Comparison of ENCODE assay signal across 25 cellular contexts in the genomic region with DNA sequence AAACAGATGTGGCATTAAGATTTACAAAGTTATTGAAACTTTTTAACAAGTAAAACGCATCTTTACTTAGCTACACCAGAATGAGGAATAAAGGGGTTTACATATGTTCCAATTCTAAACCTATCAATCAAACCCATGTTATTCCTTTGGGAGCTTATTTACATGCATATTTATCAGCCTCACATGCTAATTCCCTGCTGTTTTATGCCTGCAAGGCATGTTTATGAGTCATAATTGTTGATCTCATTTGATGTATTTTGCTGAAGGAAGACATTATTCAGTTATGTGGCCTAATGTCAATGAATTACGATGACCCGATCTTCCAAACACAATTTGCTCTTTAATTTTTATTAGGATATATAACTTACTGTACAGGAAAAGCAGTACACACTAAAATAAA.
DNase-seq lines count a peak whose midpoint lies in the region; ATAC-seq and TF ChIP-seq lines count a peak whose summit lies in the region.
"Had no signal": no experiment of that assay in that cellular context is flagged by ENCODE, and none has a peak within 500 bp of the region (broad histone marks: within the 10 kb centered on the region; RNA-seq: fewer than 3 reads in every experiment).

No MANE protein-coding gene starts in this region.

- TF ChIP-seq CTCF in brain (conservative IDR thresholded peaks at IDR 0.05) (no peak), thoracic aorta (IDR thresholded peaks at IDR 0.05) (no peak), progenitor cell of endocrine pancreas (IDR thresholded peaks at IDR 0.05; ENCODE audit: unreplicated experiment) (no peak)

- no peaks in the 10 kb centered on the region for H3K36me3 ChIP-seq in thoracic aorta
- H3K36me3 ChIP-seq: SJSA1 had no signal

- H3K27me3 Mint-ChIP-seq in brain (no peaks in the 10 kb centered on the region), progenitor cell of endocrine pancreas (no peaks in the 10 kb centered on the region)
- H3K27me3 Mint-ChIP-seq in effector memory CD8-positive, alpha-beta T cell, result no peaks in the 10 kb centered on the region
- H3K27me3 Mint-ChIP-seq: CD4-positive, CD25-positive, alpha-beta regulatory T cell; type B pancreatic cell had no signal

- no peak for ATAC-seq in thoracic aorta (ENCODE audit: insufficient number of reproducible peaks, low FRiP score, low read depth)
- no peak for ATAC-seq in effector memory CD8-positive, alpha-beta T cell (replicated peaks)
- ATAC-seq: mucosa of descending colon had no signal

- no peaks in the 10 kb centered on the region for H3K27me3 ChIP-seq in thoracic aorta (replicated peaks; ENCODE audit: insufficient read depth)
- H3K27me3 ChIP-seq: SJSA1 had no signal

- H3K9me3 ChIP-seq in thoracic aorta, result no peaks in the 10 kb centered on the region
- H3K9me3 ChIP-seq: mucosa of descending colon, SJSA1 had no signal

- peaks cover 0 to 2% (median 0%) of the 10 kb centered on the region in 5 experiments for H3K9me3 Mint-ChIP-seq in brain
- H3K9me3 Mint-ChIP-seq in effector memory CD8-positive, alpha-beta T cell, result no peaks in the 10 kb centered on the region
- no peaks in the 10 kb centered on the region for H3K9me3 Mint-ChIP-seq in progenitor cell of endocrine pancreas (ENCODE audit: low read depth)
- H3K9me3 Mint-ChIP-seq: CD4-positive, CD25-positive, alpha-beta regulatory T cell; nephron; type B pancreatic cell had no signal

- peak overlapping the region; percentile 8 to 28 for H3K27ac ChIP-seq in thoracic aorta
- H3K27ac ChIP-seq: SJSA1 had no signal

- H3K4me3 Mint-ChIP-seq in brain, result no peak overlapping the region
- H3K4me3 Mint-ChIP-seq in effector memory CD8-positive, alpha-beta T cell, result no peak overlapping the region
- H3K4me3 Mint-ChIP-seq in progenitor cell of endocrine pancreas (ENCODE audit: low read depth), result no peak overlapping the region
- H3K4me3 Mint-ChIP-seq: CD4-positive, CD25-positive, alpha-beta regulatory T cell; nephron; type B pancreatic cell had no signal

- no peak overlapping the region for H3K4me3 ChIP-seq in thoracic aorta
- H3K4me3 ChIP-seq: mucosa of descending colon, SJSA1 had no signal

- H3K36me3 Mint-ChIP-seq in brain, result peaks cover 7% of the 10 kb centered on the region
- peaks cover 5% of the 10 kb centered on the region for H3K36me3 Mint-ChIP-seq in effector memory CD8-positive, alpha-beta T cell (ENCODE audit: insufficient read depth)
- peaks cover 2% of the 10 kb centered on the region for H3K36me3 Mint-ChIP-seq in progenitor cell of endocrine pancreas (ENCODE audit: insufficient read depth)

- H3K27ac Mint-ChIP-seq in brain, result peak overlapping the region in 3 of 5 experiments; percentile 5 to 80 (median 45)
- no peak overlapping the region for H3K27ac Mint-ChIP-seq in effector memory CD8-positive, alpha-beta T cell
- no peak overlapping the region for H3K27ac Mint-ChIP-seq in progenitor cell of endocrine pancreas
- H3K27ac Mint-ChIP-seq: CD4-positive, CD25-positive, alpha-beta regulatory T cell; nephron; type B pancreatic cell had no signal

- H3K4me1 ChIP-seq in thoracic aorta (ENCODE audit: control insufficient read depth in 1 of 2, low read depth in 2 of 2), result peaks cover 22 to 23% of the 10 kb centered on the region in 2 donors
- H3K4me1 ChIP-seq: SJSA1 had no signal

- peak; percentile 36 for DNase-seq in EL
- peak; percentile 26 for DNase-seq in NCI-H226
- no peak for DNase-seq in thoracic aorta (ENCODE audit: low spot score)
- DNase-seq in effector memory CD8-positive, alpha-beta T cell, result no peak
- DNase-seq in activated CD8-positive, alpha-beta memory T cell treated with anti-CD3 and anti-CD28 coated beads, Interleukin-2, amount 50 U/mL, for 4 hours, result no peak
- DNase-seq in progenitor cell of endocrine pancreas (ENCODE audit: low spot score, unreplicated experiment), result no peak
- DNase-seq: activated CD4-positive, alpha-beta T cell treated with anti-CD3 and anti-CD28 coated beads for 4 hours; activated T-cell treated with anti-CD3 and anti-CD28 coated beads, Interleukin-2, amount 50 U/mL, for 48 hours; CD4-positive, CD25-positive, alpha-beta regulatory T cell; effector CD4-positive, alpha-beta T cell; erythroblast; IMR-90; mucosa of descending colon; NCI-H1092; NCI-H1930; NCI-H748 treated with DMSO at 0.1 percent for 48 hours; retina; RPMI8226; small intestine; stimulated activated CD8-positive, alpha-beta memory T cell treated with anti-CD3 and anti-CD28 coated beads, Interleukin-4, amount 100 ng/mL, for 48 hours; T-helper 2 cell had no signal

- H3K4me1 Mint-ChIP-seq in brain (peaks cover 20% of the 10 kb centered on the region), progenitor cell of endocrine pancreas (ENCODE audit: low read depth) (no peaks in the 10 kb centered on the region)
- H3K4me1 Mint-ChIP-seq in effector memory CD8-positive, alpha-beta T cell (ENCODE audit: low read depth in 2 of 2), result no peaks in the 10 kb centered on the region
- H3K4me1 Mint-ChIP-seq: nephron had no signal

Comparison
In these comparisons a context has a peak if more than half of its experiments do, and no peak if none do; other contexts are left out.
1. DNase-seq: peak in EL (single experiment) and NCI-H226 (single experiment); none in thoracic aorta (single experiment), effector memory CD8-positive, alpha-beta T cell (0 of 3), activated CD8-positive, alpha-beta memory T cell treated with anti-CD3 and anti-CD28 coated beads, Interleukin-2, amount 50 U/mL, for 4 hours (single experiment) and progenitor cell of endocrine pancreas (single experiment).
2. H3K27ac Mint-ChIP-seq: peak in brain (3 of 5); none in effector memory CD8-positive, alpha-beta T cell (0 of 2) and progenitor cell of endocrine pancreas (single experiment).